ENCODE assay signal across 1 cellular context in genomic region chr4:34676390-34676789, GRCh38.
TF ChIP-seq lines count a peak whose summit lies in the region.

No MANE protein-coding gene starts in this region.

TF ChIP-seq in HCT116, 20 proteins besides CTCF, POLR2A, EP300 and RAD21:
- TF ChIP-seq ZFX (IDR thresholded peaks at IDR 0.05) (no peak), ATF3 (IDR thresholded peaks at IDR 0.05) (no peak), MAX (IDR thresholded peaks at IDR 0.05) (no peak), JUND (IDR thresholded peaks at IDR 0.05) (peak; percentile 36; the same call in 1 of the 2 replicates), CBX3 (IDR thresholded peaks at IDR 0.05; ENCODE audit: low read depth) (peak; percentile 51; the same call in 1 of the 2 replicates), POLR2AphosphoS5 (IDR thresholded peaks at IDR 0.05; ENCODE audit: low read depth, low read length) (no peak), ELF1 (IDR thresholded peaks at IDR 0.05; ENCODE audit: borderline replicate concordance, low read depth) (peak; percentile 29), SP1 (IDR thresholded peaks at IDR 0.05; ENCODE audit: low read depth) (0 out of 2 replicates have a peak, but pooled peaks have one; percentile 23)
